Comparison of ENCODE assay signal across 1 cellular context in the genomic region with DNA sequence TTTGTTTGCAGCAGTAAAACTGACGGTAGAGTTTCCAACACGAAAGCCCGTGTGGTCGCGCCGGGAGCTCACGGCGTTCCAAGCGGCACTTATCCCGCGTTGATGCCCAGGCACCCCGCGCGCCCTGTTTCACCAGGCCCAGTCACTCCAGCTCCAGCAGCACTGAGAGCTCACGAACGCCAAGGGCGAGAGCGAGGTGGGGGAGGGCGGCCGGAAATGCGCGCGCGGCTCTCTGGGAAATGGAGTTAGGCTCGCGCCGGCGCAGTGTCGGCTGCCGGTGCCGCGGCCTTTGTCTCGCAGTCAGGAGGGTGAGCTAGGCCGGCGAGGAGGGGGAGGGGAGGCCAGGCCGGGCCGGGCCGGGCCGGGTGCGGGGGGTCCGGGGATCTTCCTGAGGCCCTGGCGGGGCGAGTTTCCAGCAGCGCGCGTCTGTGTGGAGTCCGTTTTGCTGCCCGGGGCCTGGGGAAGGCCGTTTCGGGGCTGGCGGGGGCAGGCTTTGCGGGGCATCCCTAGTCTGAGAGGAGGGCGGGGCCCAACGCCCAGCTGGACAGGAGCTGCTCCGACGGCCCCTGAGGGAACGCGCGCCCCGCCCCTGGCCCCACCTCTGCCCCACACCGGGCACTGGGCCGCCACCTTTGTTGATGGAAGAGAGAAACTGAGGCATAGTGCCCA.
A peak's percentile ranks its signal among the peaks of the same experiment; 100 is the strongest.
TF ChIP-seq lines count a peak whose summit lies in the region.

A gene (plus strand): TSS at position 280 of the 669 bp plus-strand sequence. CDS start 721 bp downstream, outside the sequence.

TF ChIP-seq in H1, 55 proteins besides CTCF, POLR2A, EP300 and RAD21 (continued from another document):
- TF ChIP-seq CREB1 (IDR thresholded peaks at IDR 0.05) (no peak; the same call in 1 of the 2 replicates), NANOG (IDR thresholded peaks at IDR 0.05; ENCODE audit: insufficient read depth, low read depth, low read length, poor library complexity, severe bottlenecking) (no peak), PHF8 (conservative IDR thresholded peaks at IDR 0.05; ENCODE audit: low read depth, low read length) (peak; percentile 89), MAFK (IDR thresholded peaks at IDR 0.05; ENCODE audit: low read depth, low read length) (no peak), KDM1A (IDR thresholded peaks at IDR 0.05; ENCODE audit: borderline replicate concordance, low read length) (no peak), SRF (IDR thresholded peaks at IDR 0.05; ENCODE audit: low read depth, low read length) (no peak), TAF1 (IDR thresholded peaks at IDR 0.05; ENCODE audit: low read depth, low read length) (peak; percentile 89), TBP (IDR thresholded peaks at IDR 0.05; ENCODE audit: low read depth, low read length) (peak; percentile 72), SP1 (IDR thresholded peaks at IDR 0.05; ENCODE audit: low read depth, low read length) (no peak), TAF7 (optimal IDR thresholded peaks at IDR 0.05; ENCODE audit: borderline replicate concordance, low read depth, low read length) (peak; percentile 53), JUN (IDR thresholded peaks at IDR 0.05; ENCODE audit: low read depth, low read length) (no peak), JUND (IDR thresholded peaks at IDR 0.05; ENCODE audit: low read length) (peak; percentile 16; the same call in 1 of the 2 replicates), ZNF274 (IDR thresholded peaks at IDR 0.05; ENCODE audit: borderline replicate concordance, extremely low read depth, low read length) (no peak), YY1 (IDR thresholded peaks at IDR 0.05; ENCODE audit: low read depth, low read length) (0 out of 2 replicates have a peak, but pooled peaks have one; percentile 7), CEBPB (IDR thresholded peaks at IDR 0.05; ENCODE audit: low read depth, low read length) (no peak), CTBP2 (IDR thresholded peaks at IDR 0.05; ENCODE audit: borderline replicate concordance, insufficient read depth, insufficient read length, low read length) (no peak), EGR1 (IDR thresholded peaks at IDR 0.05; ENCODE audit: borderline replicate concordance, low read depth, low read length) (no peak), ASH2L (IDR thresholded peaks at IDR 0.05; ENCODE audit: low read length) (peak; percentile 71), SIN3A (conservative IDR thresholded peaks at IDR 0.05 in 1 of 2, IDR thresholded peaks at IDR 0.05 in 1 of 2; ENCODE audit: low read depth in 1 of 2, low read length in 2 of 2) (no peak), RXRA (IDR thresholded peaks at IDR 0.05; ENCODE audit: insufficient read depth, low read depth, low read length) (no peak), HDAC2 (IDR thresholded peaks at IDR 0.05; ENCODE audit: borderline replicate concordance in 1 of 2, low read depth in 2 of 2, low read length in 2 of 2) (peak in 1 of 2 experiments; percentile 79; a peak in 1 of 4 replicates), SP2 (IDR thresholded peaks at IDR 0.05; ENCODE audit: low read length) (no peak), KDM4A (IDR thresholded peaks at IDR 0.05; ENCODE audit: low read depth, low read length, severe bottlenecking) (no peak), CBX5 (IDR thresholded peaks at IDR 0.05; ENCODE audit: low read depth, low read length) (no peak), CBX8 (IDR thresholded peaks at IDR 0.05; ENCODE audit: borderline replicate concordance, low read depth, low read length) (no peak), SIRT6 (IDR thresholded peaks at IDR 0.05; ENCODE audit: low read length) (no peak), SP4 (IDR thresholded peaks at IDR 0.05; ENCODE audit: low read length) (no peak), NRF1 (IDR thresholded peaks at IDR 0.05; ENCODE audit: low read depth, low read length) (peak; percentile 65), RBBP5 (IDR thresholded peaks at IDR 0.05; ENCODE audit: borderline replicate concordance, low read depth, low read length) (peak; percentile 95; the same call in 1 of the 2 replicates), TEAD4 (IDR thresholded peaks at IDR 0.05; ENCODE audit: low read depth, low read length) (no peak), BACH1 (IDR thresholded peaks at IDR 0.05; ENCODE audit: low read length) (peak; percentile 57; the same call in 1 of the 2 replicates), BRCA1 (IDR thresholded peaks at IDR 0.05; ENCODE audit: low read depth, low read length) (no peak), HDAC6 (IDR thresholded peaks at IDR 0.05; ENCODE audit: low read depth, low read length) (no peak), RNF2 (IDR thresholded peaks at IDR 0.05; ENCODE audit: borderline replicate concordance, low read depth, low read length, missing control alignments, poor library complexity, severe bottlenecking) (no peak), TCF12 (IDR thresholded peaks at IDR 0.05; ENCODE audit: low read depth, low read length) (no peak), CHD1 (IDR thresholded peaks at IDR 0.05; ENCODE audit: low read depth, low read length) (no peak), RFX5 (IDR thresholded peaks at IDR 0.05; ENCODE audit: borderline replicate concordance, low read depth, low read length) (no peak), SIX5 (IDR thresholded peaks at IDR 0.05; ENCODE audit: low read depth, low read length) (0 out of 2 replicates have a peak, but pooled peaks have one; percentile 13), SAP30 (IDR thresholded peaks at IDR 0.05; ENCODE audit: insufficient read depth, insufficient replicate concordance, low read length) (no peak), POU5F1 (IDR thresholded peaks at IDR 0.05; ENCODE audit: low read depth, low read length) (no peak), POLR2AphosphoS5 (IDR thresholded peaks at IDR 0.05; ENCODE audit: low read depth, low read length) (peak; percentile 88)
- TF ChIP-seq, protein P1, sequence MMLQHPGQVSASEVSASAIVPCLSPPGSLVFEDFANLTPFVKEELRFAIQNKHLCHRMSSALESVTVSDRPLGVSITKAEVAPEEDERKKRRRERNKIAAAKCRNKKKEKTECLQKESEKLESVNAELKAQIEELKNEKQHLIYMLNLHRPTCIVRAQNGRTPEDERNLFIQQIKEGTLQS (IDR thresholded peaks at IDR 0.05; ENCODE audit: insufficient read depth, low read depth, low read length): no peak
- TF ChIP-seq, protein P2, sequence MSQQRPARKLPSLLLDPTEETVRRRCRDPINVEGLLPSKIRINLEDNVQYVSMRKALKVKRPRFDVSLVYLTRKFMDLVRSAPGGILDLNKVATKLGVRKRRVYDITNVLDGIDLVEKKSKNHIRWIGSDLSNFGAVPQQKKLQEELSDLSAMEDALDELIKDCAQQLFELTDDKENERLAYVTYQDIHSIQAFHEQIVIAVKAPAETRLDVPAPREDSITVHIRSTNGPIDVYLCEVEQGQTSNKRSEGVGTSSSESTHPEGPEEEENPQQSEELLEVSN (IDR thresholded peaks at IDR 0.05): no peak; the same call in 1 of the 2 replicates
- TF ChIP-seq, protein P3, sequence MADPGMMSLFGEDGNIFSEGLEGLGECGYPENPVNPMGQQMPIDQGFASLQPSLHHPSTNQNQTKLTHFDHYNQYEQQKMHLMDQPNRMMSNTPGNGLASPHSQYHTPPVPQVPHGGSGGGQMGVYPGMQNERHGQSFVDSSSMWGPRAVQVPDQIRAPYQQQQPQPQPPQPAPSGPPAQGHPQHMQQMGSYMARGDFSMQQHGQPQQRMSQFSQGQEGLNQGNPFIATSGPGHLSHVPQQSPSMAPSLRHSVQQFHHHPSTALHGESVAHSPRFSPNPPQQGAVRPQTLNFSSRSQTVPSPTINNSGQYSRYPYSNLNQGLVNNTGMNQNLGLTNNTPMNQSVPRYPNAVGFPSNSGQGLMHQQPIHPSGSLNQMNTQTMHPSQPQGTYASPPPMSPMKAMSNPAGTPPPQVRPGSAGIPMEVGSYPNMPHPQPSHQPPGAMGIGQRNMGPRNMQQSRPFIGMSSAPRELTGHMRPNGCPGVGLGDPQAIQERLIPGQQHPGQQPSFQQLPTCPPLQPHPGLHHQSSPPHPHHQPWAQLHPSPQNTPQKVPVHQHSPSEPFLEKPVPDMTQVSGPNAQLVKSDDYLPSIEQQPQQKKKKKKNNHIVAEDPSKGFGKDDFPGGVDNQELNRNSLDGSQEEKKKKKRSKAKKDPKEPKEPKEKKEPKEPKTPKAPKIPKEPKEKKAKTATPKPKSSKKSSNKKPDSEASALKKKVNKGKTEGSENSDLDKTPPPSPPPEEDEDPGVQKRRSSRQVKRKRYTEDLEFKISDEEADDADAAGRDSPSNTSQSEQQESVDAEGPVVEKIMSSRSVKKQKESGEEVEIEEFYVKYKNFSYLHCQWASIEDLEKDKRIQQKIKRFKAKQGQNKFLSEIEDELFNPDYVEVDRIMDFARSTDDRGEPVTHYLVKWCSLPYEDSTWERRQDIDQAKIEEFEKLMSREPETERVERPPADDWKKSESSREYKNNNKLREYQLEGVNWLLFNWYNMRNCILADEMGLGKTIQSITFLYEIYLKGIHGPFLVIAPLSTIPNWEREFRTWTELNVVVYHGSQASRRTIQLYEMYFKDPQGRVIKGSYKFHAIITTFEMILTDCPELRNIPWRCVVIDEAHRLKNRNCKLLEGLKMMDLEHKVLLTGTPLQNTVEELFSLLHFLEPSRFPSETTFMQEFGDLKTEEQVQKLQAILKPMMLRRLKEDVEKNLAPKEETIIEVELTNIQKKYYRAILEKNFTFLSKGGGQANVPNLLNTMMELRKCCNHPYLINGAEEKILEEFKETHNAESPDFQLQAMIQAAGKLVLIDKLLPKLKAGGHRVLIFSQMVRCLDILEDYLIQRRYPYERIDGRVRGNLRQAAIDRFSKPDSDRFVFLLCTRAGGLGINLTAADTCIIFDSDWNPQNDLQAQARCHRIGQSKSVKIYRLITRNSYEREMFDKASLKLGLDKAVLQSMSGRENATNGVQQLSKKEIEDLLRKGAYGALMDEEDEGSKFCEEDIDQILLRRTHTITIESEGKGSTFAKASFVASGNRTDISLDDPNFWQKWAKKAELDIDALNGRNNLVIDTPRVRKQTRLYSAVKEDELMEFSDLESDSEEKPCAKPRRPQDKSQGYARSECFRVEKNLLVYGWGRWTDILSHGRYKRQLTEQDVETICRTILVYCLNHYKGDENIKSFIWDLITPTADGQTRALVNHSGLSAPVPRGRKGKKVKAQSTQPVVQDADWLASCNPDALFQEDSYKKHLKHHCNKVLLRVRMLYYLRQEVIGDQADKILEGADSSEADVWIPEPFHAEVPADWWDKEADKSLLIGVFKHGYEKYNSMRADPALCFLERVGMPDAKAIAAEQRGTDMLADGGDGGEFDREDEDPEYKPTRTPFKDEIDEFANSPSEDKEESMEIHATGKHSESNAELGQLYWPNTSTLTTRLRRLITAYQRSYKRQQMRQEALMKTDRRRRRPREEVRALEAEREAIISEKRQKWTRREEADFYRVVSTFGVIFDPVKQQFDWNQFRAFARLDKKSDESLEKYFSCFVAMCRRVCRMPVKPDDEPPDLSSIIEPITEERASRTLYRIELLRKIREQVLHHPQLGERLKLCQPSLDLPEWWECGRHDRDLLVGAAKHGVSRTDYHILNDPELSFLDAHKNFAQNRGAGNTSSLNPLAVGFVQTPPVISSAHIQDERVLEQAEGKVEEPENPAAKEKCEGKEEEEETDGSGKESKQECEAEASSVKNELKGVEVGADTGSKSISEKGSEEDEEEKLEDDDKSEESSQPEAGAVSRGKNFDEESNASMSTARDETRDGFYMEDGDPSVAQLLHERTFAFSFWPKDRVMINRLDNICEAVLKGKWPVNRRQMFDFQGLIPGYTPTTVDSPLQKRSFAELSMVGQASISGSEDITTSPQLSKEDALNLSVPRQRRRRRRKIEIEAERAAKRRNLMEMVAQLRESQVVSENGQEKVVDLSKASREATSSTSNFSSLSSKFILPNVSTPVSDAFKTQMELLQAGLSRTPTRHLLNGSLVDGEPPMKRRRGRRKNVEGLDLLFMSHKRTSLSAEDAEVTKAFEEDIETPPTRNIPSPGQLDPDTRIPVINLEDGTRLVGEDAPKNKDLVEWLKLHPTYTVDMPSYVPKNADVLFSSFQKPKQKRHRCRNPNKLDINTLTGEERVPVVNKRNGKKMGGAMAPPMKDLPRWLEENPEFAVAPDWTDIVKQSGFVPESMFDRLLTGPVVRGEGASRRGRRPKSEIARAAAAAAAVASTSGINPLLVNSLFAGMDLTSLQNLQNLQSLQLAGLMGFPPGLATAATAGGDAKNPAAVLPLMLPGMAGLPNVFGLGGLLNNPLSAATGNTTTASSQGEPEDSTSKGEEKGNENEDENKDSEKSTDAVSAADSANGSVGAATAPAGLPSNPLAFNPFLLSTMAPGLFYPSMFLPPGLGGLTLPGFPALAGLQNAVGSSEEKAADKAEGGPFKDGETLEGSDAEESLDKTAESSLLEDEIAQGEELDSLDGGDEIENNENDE (IDR thresholded peaks at IDR 0.05; ENCODE audit: insufficient replicate concordance, low read length): no peak
- TF ChIP-seq, protein P4, sequence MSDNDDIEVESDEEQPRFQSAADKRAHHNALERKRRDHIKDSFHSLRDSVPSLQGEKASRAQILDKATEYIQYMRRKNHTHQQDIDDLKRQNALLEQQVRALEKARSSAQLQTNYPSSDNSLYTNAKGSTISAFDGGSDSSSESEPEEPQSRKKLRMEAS (IDR thresholded peaks at IDR 0.05): peak; percentile 58
- TF ChIP-seq, protein P5, sequence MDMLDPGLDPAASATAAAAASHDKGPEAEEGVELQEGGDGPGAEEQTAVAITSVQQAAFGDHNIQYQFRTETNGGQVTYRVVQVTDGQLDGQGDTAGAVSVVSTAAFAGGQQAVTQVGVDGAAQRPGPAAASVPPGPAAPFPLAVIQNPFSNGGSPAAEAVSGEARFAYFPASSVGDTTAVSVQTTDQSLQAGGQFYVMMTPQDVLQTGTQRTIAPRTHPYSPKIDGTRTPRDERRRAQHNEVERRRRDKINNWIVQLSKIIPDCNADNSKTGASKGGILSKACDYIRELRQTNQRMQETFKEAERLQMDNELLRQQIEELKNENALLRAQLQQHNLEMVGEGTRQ (IDR thresholded peaks at IDR 0.05; ENCODE audit: low read length): no peak
